Comparison of ENCODE assay signal across 14 cellular contexts in genomic region chr4:187849556-187850245, GRCh38.
DNase-seq lines count a peak whose midpoint lies in the region; TF ChIP-seq lines count a peak whose summit lies in the region.
"Had no signal": no experiment of that assay in that cellular context is flagged by ENCODE, and none has a peak within 500 bp of the region (broad histone marks: within the 10 kb centered on the region; RNA-seq: fewer than 3 reads in every experiment).

No MANE protein-coding gene starts in this region.

- no peak for TF ChIP-seq CTCF in GM10266 (IDR thresholded peaks at IDR 0.05; ENCODE audit: control insufficient read depth, insufficient read depth, low read depth, missing control alignments)

- DNase-seq in DMS 273 treated with DMSO at 0.1 percent for 48 hours (lab: John Stamatoyannopoulos, UW) (peak; percentile 85), NCI-H2171 (lab: John Stamatoyannopoulos, UW) (peak; percentile 48), NCI-H82 treated with DMSO at 0.1 percent for 48 hours (lab: John Stamatoyannopoulos, UW; ENCODE audit: unreplicated experiment) (peak; percentile 64), NCI-H1436 (lab: John Stamatoyannopoulos, UW) (no peak), GM10266 (ENCODE audit: extremely low spot score) (no peak), NCI-H774 (lab: John Stamatoyannopoulos, UW) (no peak)
- DNase-seq in activated CD4-positive, alpha-beta T cell treated with anti-CD3 and anti-CD28 coated beads, Interleukin-2, amount 50 U/mL, for 1 hour = no peak
- DNase-seq: ACHN, H7, NCI-H146, NCI-H2081 treated with DMSO at 0.1 percent for 48 hours, NCI-H226, OCI-M1, Right ventricle myocardium superior had no signal

Comparison
In these comparisons a context has a peak if more than half of its experiments do, and no peak if none do; other contexts are left out.
1. DNase-seq: peak in DMS 273 treated with DMSO at 0.1 percent for 48 hours (single experiment), NCI-H2171 (single experiment) and NCI-H82 treated with DMSO at 0.1 percent for 48 hours (single experiment); none in NCI-H1436 (single experiment), GM10266 (single experiment), NCI-H774 (single experiment) and activated CD4-positive, alpha-beta T cell treated with anti-CD3 and anti-CD28 coated beads, Interleukin-2, amount 50 U/mL, for 1 hour (single experiment).